ENCODE assay signal across 9 cellular contexts in the genomic region with DNA sequence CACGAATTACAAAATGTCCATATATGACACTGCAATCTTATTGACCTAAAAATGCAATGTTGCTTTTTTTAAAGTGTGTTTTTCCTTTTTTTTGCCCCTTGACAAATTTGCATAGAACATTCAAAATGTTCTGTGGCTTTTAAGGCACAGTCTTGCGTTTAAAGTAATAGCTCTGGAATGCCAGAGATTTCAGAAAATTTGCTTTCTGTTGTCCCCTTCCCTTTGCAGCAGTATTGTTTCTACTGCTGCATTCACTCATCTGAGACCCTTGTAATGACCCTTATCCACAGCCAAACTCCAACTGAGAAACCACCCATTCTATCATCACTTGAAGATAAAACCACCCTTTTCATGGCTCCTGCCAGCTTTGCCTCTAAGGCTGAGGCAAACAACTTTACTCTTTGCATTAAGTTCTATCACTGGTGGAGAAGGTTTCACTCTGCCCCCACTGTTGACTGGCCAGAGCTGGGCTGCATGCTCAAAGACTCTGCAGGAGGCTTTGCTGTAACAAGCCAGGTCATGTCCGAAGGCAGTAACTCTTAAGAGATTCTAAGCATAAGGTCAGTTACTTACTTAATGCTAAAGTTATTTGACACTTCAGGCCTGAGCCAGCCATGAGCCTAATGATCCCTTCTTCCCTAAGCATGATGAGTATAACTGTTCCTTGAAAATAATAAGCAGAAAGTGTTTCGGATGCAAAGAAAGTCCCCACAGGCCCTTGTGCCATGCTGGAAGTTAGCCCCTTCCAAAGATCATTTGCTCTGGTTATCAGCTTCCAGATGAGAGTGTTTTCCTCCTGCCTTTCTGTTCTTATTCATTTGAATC.
DNase-seq lines count a peak whose midpoint lies in the region; ATAC-seq, FAIRE-seq and TF ChIP-seq lines count a peak whose summit lies in the region.
"Had no signal": no experiment of that assay in that cellular context is flagged by ENCODE, and none has a peak within 500 bp of the region (broad histone marks: within the 10 kb centered on the region; RNA-seq: fewer than 3 reads in every experiment).

No MANE protein-coding gene starts in this region.

- DNase-seq in A549 (ENCODE audit: low read depth in 1 of 2, low spot score in 1 of 2) (no peak), RWPE1 (ENCODE audit: low spot score) (peak; percentile 46), fibroblast of peridontal ligament (ENCODE audit: extremely low read depth) (peak; percentile 88), myocyte (ENCODE audit: low read depth) (peak; percentile 60), activated T-cell treated with anti-CD3 and anti-CD28 coated beads for 4 hours (no peak), SHP77 treated with DMSO at 0.1 percent for 48 hours (lab: John Stamatoyannopoulos, UW) (no peak)

- ATAC-seq in A549 (peak; percentile 34 to 45; a peak in 3 of 6 replicates), GM18505 (IDR thresholded peaks at IDR 0.05; ENCODE audit: unreplicated experiment) (no peak), GM18517 (IDR thresholded peaks at IDR 0.05; ENCODE audit: unreplicated experiment) (no peak)

- no peak for TF ChIP-seq RAD21 in A549 (conservative IDR thresholded peaks at IDR 0.05 in 1 of 2, IDR thresholded peaks at IDR 0.05 in 1 of 2)

- 90% methylated on average over 3 of the region's 4 CpGs for WGBS in A549 (ENCODE audit: missing lambda C conversion rate)

- peak overlapping the region; percentile 41 to 60; a peak in 4 of 6 replicates for H3K27ac ChIP-seq in A549
- no peak overlapping the region; the same call in 1 of the 2 replicates for H3K27ac ChIP-seq in RWPE1
- H3K27ac ChIP-seq: neutrophil had no signal

- CTCF ChIA-PET in A549 (lab: Yijun Ruan, JAX): no interaction called here
- CTCF ChIA-PET in RWPE1 (lab: Yijun Ruan, JAX): no interaction called here

- H3K4me3 ChIP-seq in A549: no peak overlapping the region

- peak overlapping the region; percentile 56 for H3K4me2 ChIP-seq in A549

- no peak for TF ChIP-seq POLR2A in A549 (IDR thresholded peaks at IDR 0.05; ENCODE audit: low read length)
- TF ChIP-seq POLR2A in GM18505 (IDR thresholded peaks at IDR 0.05; ENCODE audit: borderline replicate concordance, extremely low read depth, insufficient read depth, insufficient read length): no peak

- no peak for TF ChIP-seq EP300 in A549 (IDR thresholded peaks at IDR 0.05)

- peaks cover 21% of the 10 kb centered on the region for H3K4me1 ChIP-seq in A549

- POLR2A ChIA-PET in A549 (lab: Yijun Ruan, JAX): no interaction called here
- POLR2A ChIA-PET in RWPE1 (lab: Yijun Ruan, JAX; ENCODE audit: low non-redundant PET): no interaction called here

- peak; percentile 72 for FAIRE-seq in A549 (lab: Jason Lieb, UNC)

- TF ChIP-seq CTCF in A549 (IDR thresholded peaks at IDR 0.05) (no peak), RWPE1 (conservative IDR thresholded peaks at IDR 0.05; ENCODE audit: low read depth) (no peak)

- H3K9me3 ChIP-seq in A549: no peaks in the 10 kb centered on the region
- H3K9me3 ChIP-seq: neutrophil had no signal

TF ChIP-seq in A549, 52 proteins besides CTCF, POLR2A, EP300 and RAD21:
- TF ChIP-seq RCOR1 (IDR thresholded peaks at IDR 0.05; ENCODE audit: low read depth, low read length) (no peak), MAFK (IDR thresholded peaks at IDR 0.05; ENCODE audit: partially characterized antibody) (peak; percentile 48)

Comparison
In these comparisons a context has a peak if more than half of its experiments do, and no peak if none do; other contexts are left out.
1. ATAC-seq: peak in A549 (2 of 2); none in GM18505 (single experiment) and GM18517 (single experiment).
2. DNase-seq: peak in RWPE1 (single experiment), fibroblast of peridontal ligament (single experiment) and myocyte (single experiment); none in A549 (0 of 2), activated T-cell treated with anti-CD3 and anti-CD28 coated beads for 4 hours (single experiment) and SHP77 treated with DMSO at 0.1 percent for 48 hours (single experiment).